ENCODE assay signal across 11 cellular contexts in genomic region chr5:102453716-102454115, GRCh38. TPM values are rescaled to one million over a fixed set of nuclear protein-coding genes. Genes with fewer than 3 reads are reported as not detected.
DNase-seq lines count a peak whose midpoint lies in the region; ATAC-seq and TF ChIP-seq lines count a peak whose summit lies in the region.
"Had no signal": no experiment of that assay in that cellular context is flagged by ENCODE, and none has a peak within 500 bp of the region (broad histone marks: within the 10 kb centered on the region; RNA-seq: fewer than 3 reads in every experiment).

No MANE protein-coding gene starts in this region.

- no peak overlapping the region for H3K4me3 Mint-ChIP-seq in chondrocyte (ENCODE audit: unreplicated experiment)
- H3K4me3 Mint-ChIP-seq: natural killer cell treated with Interleukin-12 subunit alpha and Interleukin-12 subunit beta and Interleukin-15 and Interleukin-18, amount 100 ng/mL, for 72 hours; stimulated activated naive B cell treated with anti-CD40 and anti-IgM and Interleukin-4, amounts not matched to agents 10 μg/mL and 1 μg/mL and 100 μg/mL, for 72 hours had no signal

- peak; percentile 20 for DNase-seq in EL
- peak; percentile 18 for DNase-seq in SW480 (ENCODE audit: low spot score)
- DNase-seq in NCI-H345 treated with DMSO at 0.1 percent for 48 hours (lab: John Stamatoyannopoulos, UW; ENCODE audit: unreplicated experiment): no peak
- DNase-seq in suprapubic skin (ENCODE audit: low spot score in 2 of 2): no peak
- no peak for DNase-seq in chondrocyte (ENCODE audit: low spot score)
- DNase-seq in activated naive CD4-positive, alpha-beta T cell treated with Interleukin-2 at 50 U/mL for 16 hours: no peak
- DNase-seq: activated CD4-positive, alpha-beta T cell treated with anti-CD3 and anti-CD28 coated beads, Interleukin-2, amount 50 U/mL, for 48 hours; stimulated activated naive B cell treated with anti-CD40 and anti-IgM and Interleukin-4, amounts not matched to agents 10 μg/mL and 1 μg/mL and 100 μg/mL, for 72 hours had no signal

- ATAC-seq in GM19455 (IDR thresholded peaks at IDR 0.05; ENCODE audit: unreplicated experiment): peak; percentile 87
- ATAC-seq in HG03103 (IDR thresholded peaks at IDR 0.05; ENCODE audit: low read depth, unreplicated experiment): peak; percentile 92
- ATAC-seq: stimulated activated naive B cell treated with anti-CD40 and anti-IgM and Interleukin-4, amounts not matched to agents 10 μg/mL and 1 μg/mL and 100 μg/mL, for 72 hours had no signal

- H3K9me3 ChIP-seq in suprapubic skin: no peaks in the 10 kb centered on the region

- no peak for TF ChIP-seq EP300 in suprapubic skin (IDR thresholded peaks at IDR 0.05)

- no peak overlapping the region for H3K4me3 ChIP-seq in suprapubic skin

- H3K27ac Mint-ChIP-seq in chondrocyte (ENCODE audit: unreplicated experiment): no peak overlapping the region
- H3K27ac Mint-ChIP-seq: stimulated activated naive B cell treated with anti-CD40 and anti-IgM and Interleukin-4, amounts not matched to agents 10 μg/mL and 1 μg/mL and 100 μg/mL, for 72 hours had no signal

- TF ChIP-seq CTCF in suprapubic skin (IDR thresholded peaks at IDR 0.05) (no peak), chondrocyte (IDR thresholded peaks at IDR 0.05) (no peak)

- H3K27me3 ChIP-seq in suprapubic skin: no peaks in the 10 kb centered on the region

- no peaks in the 10 kb centered on the region for H3K4me1 Mint-ChIP-seq in chondrocyte (ENCODE audit: low read depth)
- H3K4me1 Mint-ChIP-seq: stimulated activated naive B cell treated with anti-CD40 and anti-IgM and Interleukin-4, amounts not matched to agents 10 μg/mL and 1 μg/mL and 100 μg/mL, for 72 hours had no signal

- no peak for TF ChIP-seq POLR2A in suprapubic skin (IDR thresholded peaks at IDR 0.05)

- no peaks in the 10 kb centered on the region for H3K4me1 ChIP-seq in suprapubic skin

- no peak overlapping the region for H3K27ac ChIP-seq in suprapubic skin

- H3K36me3 ChIP-seq in suprapubic skin: no peaks in the 10 kb centered on the region

- peaks cover 1% of the 10 kb centered on the region for H3K36me3 Mint-ChIP-seq in chondrocyte (ENCODE audit: low read depth)
- H3K36me3 Mint-ChIP-seq: natural killer cell treated with Interleukin-12 subunit alpha and Interleukin-12 subunit beta and Interleukin-15 and Interleukin-18, amount 100 ng/mL, for 72 hours; stimulated activated naive B cell treated with anti-CD40 and anti-IgM and Interleukin-4, amounts not matched to agents 10 μg/mL and 1 μg/mL and 100 μg/mL, for 72 hours had no signal

- H3K9me3 Mint-ChIP-seq in chondrocyte (ENCODE audit: low read depth): peaks cover 18% of the 10 kb centered on the region
- H3K9me3 Mint-ChIP-seq: natural killer cell treated with Interleukin-12 subunit alpha and Interleukin-12 subunit beta and Interleukin-15 and Interleukin-18, amount 100 ng/mL, for 72 hours had no signal

- no peaks in the 10 kb centered on the region for H3K27me3 Mint-ChIP-seq in chondrocyte (ENCODE audit: low read depth)
- H3K27me3 Mint-ChIP-seq: natural killer cell treated with Interleukin-12 subunit alpha and Interleukin-12 subunit beta and Interleukin-15 and Interleukin-18, amount 100 ng/mL, for 72 hours had no signal

RNA-seq across cellular contexts. Expression of gene SLCO6A1, which starts 45.1 kb away (rescaled TPM):
- not detected for total RNA-seq in suprapubic skin
- 0.82 to 1.8 TPM (median 1.1 TPM) in 3 replicates for total RNA-seq in chondrocyte
- total RNA-seq: natural killer cell treated with Interleukin-12 subunit alpha and Interleukin-12 subunit beta and Interleukin-15 and Interleukin-18, amount 100 ng/mL, for 72 hours had no signal

Comparison
In these comparisons a context has a peak if more than half of its experiments do, and no peak if none do; other contexts are left out.
1. DNase-seq: peak in EL (single experiment) and SW480 (single experiment); none in NCI-H345 treated with DMSO at 0.1 percent for 48 hours (single experiment), suprapubic skin (0 of 2), chondrocyte (single experiment) and activated naive CD4-positive, alpha-beta T cell treated with Interleukin-2 at 50 U/mL for 16 hours (single experiment).